In genomic region chr13:101529419-101529818, GRCh38 we compare ENCODE assay signal across 10 cellular contexts.
DNase-seq lines count a peak whose midpoint lies in the region; ATAC-seq and TF ChIP-seq lines count a peak whose summit lies in the region.
"Had no signal": no experiment of that assay in that cellular context is flagged by ENCODE, and none has a peak within 500 bp of the region (broad histone marks: within the 10 kb centered on the region; RNA-seq: fewer than 3 reads in every experiment).

No MANE protein-coding gene starts in this region.

- peak overlapping the region; percentile 10; the same call in 1 of the 2 replicates for H3K4ac ChIP-seq in IMR-90 (ENCODE audit: low read depth, low read length)

- H2AK5ac ChIP-seq in IMR-90 (ENCODE audit: low read depth, low read length), result no peak overlapping the region

- no peak overlapping the region; the same call in 1 of the 2 replicates for H3K4me2 ChIP-seq in IMR-90 (ENCODE audit: low read depth, low read length)

- no peaks in the 10 kb centered on the region; a peak in 1 of 4 replicates for H3K79me1 ChIP-seq in IMR-90 (ENCODE audit: low read depth in 1 of 2, low read length in 2 of 2)

- in situ Hi-C loops in IMR-90 (cut with MboI; ENCODE audit: low sequenced_read_pairs), result no loop called here

- no peak overlapping the region for H2BK5ac ChIP-seq in IMR-90 (ENCODE audit: low read depth, low read length, poor library complexity, severe bottlenecking)

- DNase-seq in left ventricle myocardium superior (no peak), left ventricle myocardium inferior (no peak), IMR-90 (peak; percentile 90), epithelial cell of proximal tubule (ENCODE audit: low read depth) (peak; percentile 50), tibial artery (peak; percentile 81), GF-D8 (lab: John Stamatoyannopoulos, UW) (no peak), SKM-1 treated with dmso at 0.1 percent for 144 hours (lab: John Stamatoyannopoulos, UW; ENCODE audit: unreplicated experiment) (no peak), inferior parietal cortex (ENCODE audit: extremely low spot score) (no peak)
- DNase-seq: KG1 had no signal

- no peak overlapping the region for H3K23ac ChIP-seq in IMR-90 (ENCODE audit: low read depth, low read length)

- peak overlapping the region; percentile 46 for H2AFZ ChIP-seq in IMR-90 (replicated peaks; ENCODE audit: low read length, poor library complexity)
- H2AFZ ChIP-seq: parathyroid adenoma had no signal

- no peak overlapping the region for H3K14ac ChIP-seq in IMR-90 (replicated peaks; ENCODE audit: low read depth, low read length)

- no peak for TF ChIP-seq RAD21 in IMR-90 (IDR thresholded peaks at IDR 0.05; ENCODE audit: low read length)

- H3K4me3 ChIP-seq in left ventricle myocardium inferior, result no peak overlapping the region
- no peak overlapping the region for H3K4me3 ChIP-seq in IMR-90 (ENCODE audit: insufficient read depth, low read depth, low read length)
- H3K4me3 ChIP-seq in epithelial cell of proximal tubule (ENCODE audit: low read depth, low read length), result no peak overlapping the region
- peak overlapping the region in 1 of 2 donors; percentile 17 for H3K4me3 ChIP-seq in tibial artery

- dilution Hi-C loops in IMR-90 (cut with HindIII; ENCODE audit: low sequenced_read_pairs, unreplicated experiment), result no loop called here

- POLR2A ChIA-PET in IMR-90 (lab: Charles Lee; ENCODE audit: unreplicated experiment), result no interaction called here

- H4K91ac ChIP-seq in IMR-90 (ENCODE audit: insufficient read depth, low read depth, low read length), result no peak overlapping the region

- no peak for TF ChIP-seq POLR2A in IMR-90 (IDR thresholded peaks at IDR 0.05; ENCODE audit: low read depth, low read length)

- CTCF ChIA-PET in IMR-90 (lab: Yijun Ruan, JAX), result no interaction called here

- H2BK20ac ChIP-seq in IMR-90 (ENCODE audit: low read depth, low read length), result no peak overlapping the region; the same call in 1 of the 2 replicates

- no peaks in the 10 kb centered on the region for H3K9me1 ChIP-seq in IMR-90 (ENCODE audit: insufficient read depth, low read length)

- intact Hi-C loops in left ventricle myocardium superior (cut with micrococcal nuclease), result no loop called here
- intact Hi-C loops in left ventricle myocardium inferior (cut with micrococcal nuclease), result no loop called here
- intact Hi-C loops in IMR-90 (cut with micrococcal nuclease), result no loop called here
- intact Hi-C loops in tibial artery (cut with DNase I; ENCODE audit: low total_unique reads), result no loop called here

- no peak overlapping the region for H2BK120ac ChIP-seq in IMR-90 (ENCODE audit: low read depth, low read length)

- no CpG with 5 or more reads among the region's 4 CpGs for WGBS in IMR-90 (ENCODE audit: extremely low coverage in 2 of 2, insufficient read length in 1 of 2), 2 experiments

- BruUV-seq in IMR-90 (replicated peaks; lab: Mats Ljungman, UMichigan), result no TSS peak

- H3K9me3 ChIP-seq in left ventricle myocardium inferior (replicated peaks) (no peaks in the 10 kb centered on the region), IMR-90 (ENCODE audit: control insufficient read depth, insufficient read depth, low read length) (no peaks in the 10 kb centered on the region), tibial artery (no peaks in the 10 kb centered on the region)

- no peak overlapping the region for H4K8ac ChIP-seq in IMR-90 (ENCODE audit: low read depth in 2 of 2, low read length in 2 of 2)

- H3K18ac ChIP-seq in IMR-90 (ENCODE audit: low read depth, low read length), result no peak overlapping the region

- no peak overlapping the region for H3K27ac ChIP-seq in left ventricle myocardium inferior (replicated peaks)
- H3K27ac ChIP-seq in IMR-90 (ENCODE audit: insufficient read depth, low read length), result no peak overlapping the region
- peak overlapping the region; percentile 56 to 72 for H3K27ac ChIP-seq in tibial artery
- H3K27ac ChIP-seq: parathyroid adenoma had no signal

- no peak overlapping the region for H2BK15ac ChIP-seq in IMR-90 (ENCODE audit: low read depth, low read length)

- H3K9ac ChIP-seq in IMR-90 (ENCODE audit: low read depth, low read length), result no peak overlapping the region
- H3K9ac ChIP-seq: parathyroid adenoma had no signal

- H2AK9ac ChIP-seq in IMR-90 (replicated peaks; ENCODE audit: low read depth, low read length, poor library complexity), result no peak overlapping the region

- no peak overlapping the region for H4K5ac ChIP-seq in IMR-90 (ENCODE audit: low read depth, low read length)

- H4K20me1 ChIP-seq in IMR-90 (ENCODE audit: insufficient read depth, low read length), result no peaks in the 10 kb centered on the region

- H3K36me3 ChIP-seq in left ventricle myocardium inferior (no peaks in the 10 kb centered on the region), IMR-90 (ENCODE audit: control insufficient read depth, insufficient read depth, low read length) (no peaks in the 10 kb centered on the region), tibial artery (no peaks in the 10 kb centered on the region)

- ATAC-seq in left ventricle myocardium superior (peak; percentile 38), IMR-90 (ENCODE audit: low read depth) (0 out of 2 replicates have a peak, but pooled peaks have one; percentile 32)

- H3K27me3 ChIP-seq in left ventricle myocardium inferior (ENCODE audit: low read depth), result no peaks in the 10 kb centered on the region
- H3K27me3 ChIP-seq in IMR-90 (ENCODE audit: control insufficient read depth, insufficient read depth, low read length), result no peaks in the 10 kb centered on the region
- H3K27me3 ChIP-seq in tibial artery, result no peaks in the 10 kb centered on the region

- TF ChIP-seq CTCF in left ventricle myocardium inferior (IDR thresholded peaks at IDR 0.05; ENCODE audit: borderline replicate concordance) (no peak), IMR-90 (conservative IDR thresholded peaks at IDR 0.05; ENCODE audit: low read depth, low read length) (no peak), epithelial cell of proximal tubule (conservative IDR thresholded peaks at IDR 0.05; ENCODE audit: low read depth, low read length) (no peak), tibial artery (IDR thresholded peaks at IDR 0.05) (no peak)

- no peak overlapping the region for H3K56ac ChIP-seq in IMR-90 (ENCODE audit: extremely low read depth, insufficient read depth, low read length)

- H3K4me1 ChIP-seq in left ventricle myocardium inferior (no peaks in the 10 kb centered on the region), IMR-90 (ENCODE audit: control insufficient read depth, insufficient read depth, low read length) (peaks cover 2% of the 10 kb centered on the region; the same call in 1 of the 2 replicates), tibial artery (peaks cover 0 to 63% (median 5%) of the 10 kb centered on the region in 4 donors)
- H3K4me1 ChIP-seq: parathyroid adenoma had no signal

TF ChIP-seq in IMR-90, 13 proteins besides CTCF, POLR2A, EP300 and RAD21:
- TF ChIP-seq USF2 (IDR thresholded peaks at IDR 0.05; ENCODE audit: low read depth, low read length), result peak; percentile 75
- TF ChIP-seq CEBPB (IDR thresholded peaks at IDR 0.05; ENCODE audit: low read depth, low read length), result no peak
- no peak for TF ChIP-seq SMC3 (IDR thresholded peaks at IDR 0.05; ENCODE audit: low read depth, low read length)
- TF ChIP-seq NFE2L2 (IDR thresholded peaks at IDR 0.05; ENCODE audit: low read depth, low read length), result no peak
- peak; percentile 57; the same call in 1 of the 2 replicates for TF ChIP-seq BHLHE40 (IDR thresholded peaks at IDR 0.05; ENCODE audit: low read depth, low read length)
TF ChIP-seq in IMR-90: peak in this region for 2.

Comparison
In these comparisons a context has a peak if more than half of its experiments do, and no peak if none do; other contexts are left out.
1. DNase-seq: peak in IMR-90 (single experiment), epithelial cell of proximal tubule (single experiment) and tibial artery (2 of 2); none in left ventricle myocardium superior (single experiment), left ventricle myocardium inferior (single experiment), GF-D8 (single experiment), SKM-1 treated with dmso at 0.1 percent for 144 hours (single experiment) and inferior parietal cortex (single experiment).
2. H3K27ac ChIP-seq: peak in tibial artery (2 of 2); none in left ventricle myocardium inferior (single experiment) and IMR-90 (single experiment).